ENCODE assay signal across 8 cellular contexts in the genomic region with DNA sequence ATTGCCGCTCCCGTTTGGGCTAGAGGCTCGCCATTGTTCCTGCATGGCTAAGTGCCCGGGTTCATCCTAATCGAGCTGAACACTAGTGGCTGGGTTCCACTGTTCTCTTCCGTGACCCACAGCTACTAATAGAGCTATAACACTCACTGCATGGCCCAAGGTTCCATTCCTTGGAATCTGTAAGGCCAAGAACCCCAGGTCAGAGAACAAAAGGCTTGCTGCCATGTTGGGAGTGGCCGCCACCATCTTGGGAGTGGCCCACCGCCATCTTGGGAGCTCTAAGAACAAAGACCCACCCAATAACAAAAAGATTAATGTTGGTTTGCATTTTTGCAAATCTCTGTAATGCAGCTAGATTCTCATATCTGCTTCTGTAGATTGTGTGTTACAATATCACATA.
"Had no signal": no experiment of that assay in that cellular context is flagged by ENCODE, and none has a peak within 500 bp of the region (broad histone marks: within the 10 kb centered on the region; RNA-seq: fewer than 3 reads in every experiment).

No MANE protein-coding gene starts in this region.

- DNase-seq: GM23248, GOT3, H9, HCEC 1CT, IMR-90, KBM-7 had no signal

- H3K9ac ChIP-seq: GM23248 had no signal

- H3K4me3 ChIP-seq: GM23248 had no signal

- FAIRE-seq: H54, HTR-8/SVneo had no signal

- H2AFZ ChIP-seq: GM23248 had no signal

- H3K27ac ChIP-seq: GM23248 had no signal
